In the genomic region with DNA sequence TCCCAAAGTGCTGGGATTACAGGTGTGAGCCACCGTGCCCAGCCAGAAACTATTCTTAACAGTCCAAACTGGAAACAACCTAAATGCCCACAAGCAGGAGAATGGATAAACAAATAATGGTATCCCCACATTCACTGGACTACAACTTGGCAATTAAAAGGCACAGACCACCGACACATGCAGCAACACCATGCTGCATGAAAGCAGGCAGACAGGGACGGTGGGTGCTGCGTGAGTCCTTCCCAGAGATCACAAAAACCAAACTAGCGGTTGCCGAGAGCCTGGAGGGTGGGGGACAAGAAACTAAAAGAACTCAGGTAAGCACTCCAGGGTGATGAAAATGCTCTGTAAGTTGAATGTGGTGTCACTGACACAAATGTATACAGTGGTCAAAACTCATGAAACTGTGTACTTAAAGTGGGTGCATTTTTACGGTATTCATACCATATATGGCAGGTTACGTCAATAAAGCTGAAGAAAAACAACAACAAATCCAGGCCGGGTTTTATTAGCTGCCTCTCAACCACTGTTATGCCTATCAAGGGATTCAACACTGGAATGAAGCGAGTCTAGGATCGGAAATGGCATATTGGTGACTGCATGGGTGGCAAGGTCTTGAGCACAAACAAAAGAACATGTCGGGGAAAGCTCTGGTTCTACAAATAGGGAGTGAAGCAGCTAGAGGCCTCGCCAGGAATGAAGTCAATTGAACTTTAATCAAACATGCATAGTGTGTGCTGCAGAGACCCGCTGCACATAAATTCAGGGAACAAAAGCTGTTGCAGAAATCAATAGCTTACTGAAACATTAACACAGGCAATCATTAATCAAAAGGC, we compare ENCODE assay signal across 9 cellular contexts. TPM values are rescaled to one million over a fixed set of nuclear protein-coding genes. Genes with fewer than 3 reads are reported as not detected.
DNase-seq lines count a peak whose midpoint lies in the region; TF ChIP-seq lines count a peak whose summit lies in the region.
"Had no signal": no experiment of that assay in that cellular context is flagged by ENCODE, and none has a peak within 500 bp of the region (broad histone marks: within the 10 kb centered on the region; RNA-seq: fewer than 3 reads in every experiment).

No MANE protein-coding gene starts in this region.

- intact Hi-C loops in CD14-positive monocyte (cut with micrococcal nuclease) (no loop called here), Caco-2 (cut with micrococcal nuclease; ENCODE audit: unreplicated experiment) (no loop called here)

- no TSS peak for BruUV-seq in Caco-2 (replicated peaks; lab: Mats Ljungman, UMichigan)

- no peak overlapping the region for H2BK5ac ChIP-seq in H9 (ENCODE audit: insufficient read length, low read length)

- peaks cover 0 to 12% (median 0%) of the 10 kb centered on the region in 3 donors for H3K36me3 ChIP-seq in Peyer's patch
- H3K36me3 ChIP-seq in iPS-20b (ENCODE audit: insufficient read depth, low read depth, low read length) = peaks cover 22% of the 10 kb centered on the region
- H3K36me3 ChIP-seq in skeletal muscle tissue (ENCODE audit: control insufficient read depth in 3 of 3, insufficient read depth in 3 of 3, low read length in 3 of 3) = peaks cover 8 to 11% (median 10%) of the 10 kb centered on the region in 3 donors
- H3K36me3 ChIP-seq in Caco-2 (ENCODE audit: control insufficient read depth, insufficient read depth, low read length) = peaks cover 3% of the 10 kb centered on the region; the same call in 1 of the 2 replicates
- H3K36me3 ChIP-seq: breast epithelium had no signal

- CTCF ChIA-PET in Caco-2 (lab: Charles Lee) = no interaction called here

- H3K4me1 ChIP-seq in H9 (ENCODE audit: insufficient read depth, low read length) = peaks cover 18% of the 10 kb centered on the region; the same call in 1 of the 2 replicates
- H3K4me1 ChIP-seq in Peyer's patch = peaks cover 0 to 72% (median 0%) of the 10 kb centered on the region in 4 donors
- peaks cover 49% of the 10 kb centered on the region for H3K4me1 ChIP-seq in iPS-20b (ENCODE audit: insufficient read depth, low read length)
- peaks cover 85 to 86% (median 86%) of the 10 kb centered on the region in 3 donors for H3K4me1 ChIP-seq in skeletal muscle tissue (ENCODE audit: control insufficient read depth in 3 of 3, insufficient read depth in 3 of 3, low read length in 3 of 3)
- peaks cover 4% of the 10 kb centered on the region; the same call in 1 of the 2 replicates for H3K4me1 ChIP-seq in Caco-2

- no peak overlapping the region for H4K91ac ChIP-seq in H9 (ENCODE audit: insufficient read length, low read depth, low read length)

- no peaks in the 10 kb centered on the region for H3K79me1 ChIP-seq in H9 (ENCODE audit: insufficient read depth, low read depth, low read length, poor library complexity, severe bottlenecking)

- TF ChIP-seq POLR2A in Peyer's patch (IDR thresholded peaks at IDR 0.05) = no peak

- H2BK15ac ChIP-seq in H9 (ENCODE audit: low read depth, low read length) = no peak overlapping the region

- H3K23me2 ChIP-seq in H9 (ENCODE audit: insufficient read length, low read depth, low read length, poor library complexity, severe bottlenecking) = no peaks in the 10 kb centered on the region

- H4K5ac ChIP-seq in H9 (ENCODE audit: insufficient read length, low read depth, low read length) = no peak overlapping the region

- H3K27me3 Mint-ChIP-seq in H9 (ENCODE audit: low read depth) (no peaks in the 10 kb centered on the region), CD14-positive monocyte (ENCODE audit: low read depth in 3 of 3) (no peaks in the 10 kb centered on the region), Caco-2 (ENCODE audit: insufficient read depth, unreplicated experiment) (no peaks in the 10 kb centered on the region)

- TF ChIP-seq CTCF in H9 (conservative IDR thresholded peaks at IDR 0.05) (no peak), Peyer's patch (IDR thresholded peaks at IDR 0.05) (no peak), CD14-positive monocyte (IDR thresholded peaks at IDR 0.05) (no peak), Caco-2 (IDR thresholded peaks at IDR 0.05; ENCODE audit: insufficient read depth in 1 of 2, low read depth in 1 of 2, low read length in 1 of 2, severe bottlenecking in 1 of 2, unreplicated experiment in 1 of 2) (no peak)

- H3K4ac ChIP-seq in H9 (ENCODE audit: low read depth, low read length) = no peak overlapping the region

- H4K8ac ChIP-seq in H9 (replicated peaks; ENCODE audit: insufficient read length, low read depth, low read length) = no peak overlapping the region

- H3K9me3 Mint-ChIP-seq in H9 (no peaks in the 10 kb centered on the region), CD14-positive monocyte (peaks cover 0 to 5% (median 0%) of the 10 kb centered on the region in 7 donors), Caco-2 (ENCODE audit: unreplicated experiment) (no peaks in the 10 kb centered on the region)

- DNase-seq in H9 (no peak), Peyer's patch (no peak), CD14-positive monocyte (ENCODE audit: low spot score) (no peak), SIG-M5 (lab: John Stamatoyannopoulos, UW) (no peak), Caco-2 (no peak)
- DNase-seq in NK-92 treated with Interleukin-12 subunit alpha and Interleukin-12 subunit beta, amount 100 ng/mL, for 24 hours (lab: John Stamatoyannopoulos, UW) = no peak

- H2BK12ac ChIP-seq in H9 (ENCODE audit: insufficient read length, low read depth, low read length) = no peak overlapping the region

- no peak overlapping the region for H3K9ac ChIP-seq in H9 (ENCODE audit: extremely low read depth, insufficient read length, low read length)
- peak overlapping the region; percentile 50; the same call in 1 of the 2 replicates for H3K9ac ChIP-seq in iPS-20b (ENCODE audit: low read depth, low read length)
- H3K9ac ChIP-seq in skeletal muscle tissue (ENCODE audit: low read depth in 1 of 3, low read length in 3 of 3) = peak overlapping the region; percentile 1 to 81 (median 65)

- no peaks in the 10 kb centered on the region for H3K9me3 ChIP-seq in H9 (ENCODE audit: control insufficient read depth, low read depth, low read length)
- H3K9me3 ChIP-seq in Peyer's patch = no peaks in the 10 kb centered on the region
- no peaks in the 10 kb centered on the region for H3K9me3 ChIP-seq in iPS-20b (ENCODE audit: insufficient read depth, low read depth, low read length)
- no peaks in the 10 kb centered on the region for H3K9me3 ChIP-seq in skeletal muscle tissue (ENCODE audit: control insufficient read depth in 3 of 3, low read length in 3 of 3)
- no peaks in the 10 kb centered on the region for H3K9me3 ChIP-seq in Caco-2
- H3K9me3 ChIP-seq: breast epithelium had no signal

- no peak overlapping the region for H2AK5ac ChIP-seq in H9 (ENCODE audit: insufficient read length, low read length)

- H3K18ac ChIP-seq in H9 (ENCODE audit: insufficient read length, low read depth, low read length) = no peak overlapping the region

- H3K4me3 ChIP-seq in Peyer's patch (no peak overlapping the region), iPS-20b (ENCODE audit: low read length) (peak overlapping the region; percentile 9; the same call in 1 of the 2 replicates), skeletal muscle tissue (ENCODE audit: low read length in 3 of 3) (peak overlapping the region; percentile 50 to 70 (median 56)), Caco-2 (ENCODE audit: low read depth, low read length) (no peak overlapping the region)

- peaks cover 69 to 74% of the 10 kb centered on the region in 2 experiments for H3K4me1 Mint-ChIP-seq in H9
- peaks cover 16% of the 10 kb centered on the region for H3K4me1 Mint-ChIP-seq in CD14-positive monocyte
- H3K4me1 Mint-ChIP-seq in Caco-2 (ENCODE audit: low read depth, unreplicated experiment) = no peaks in the 10 kb centered on the region

- H2BK20ac ChIP-seq in H9 (ENCODE audit: low read depth, low read length, poor library complexity, severe bottlenecking) = peak overlapping the region; percentile 50

- H2AFZ ChIP-seq in H9 (ENCODE audit: low read length) = no peak overlapping the region

- H3K27ac ChIP-seq in H9 (ENCODE audit: insufficient read length, low read depth, low read length) (no peak overlapping the region), Peyer's patch (peak overlapping the region in 3 of 4 donors; percentile 19 to 75 (median 25)), iPS-20b (ENCODE audit: low read length) (peak overlapping the region; percentile 49), skeletal muscle tissue (ENCODE audit: low read depth, low read length) (peak overlapping the region; percentile 83)

- POLR2A ChIA-PET in Caco-2 (lab: Charles Lee) = no interaction called here

- no peaks in the 10 kb centered on the region for H3K27me3 ChIP-seq in H9 (ENCODE audit: insufficient read depth, low read length)
- H3K27me3 ChIP-seq in Peyer's patch = no peaks in the 10 kb centered on the region
- no peaks in the 10 kb centered on the region for H3K27me3 ChIP-seq in iPS-20b (ENCODE audit: insufficient read depth, low read length)
- H3K27me3 ChIP-seq in skeletal muscle tissue (ENCODE audit: control insufficient read depth in 3 of 3, insufficient read depth in 3 of 3, low read length in 3 of 3) = no peaks in the 10 kb centered on the region
- H3K27me3 ChIP-seq in Caco-2 (replicated peaks; ENCODE audit: control insufficient read depth, insufficient read depth, low read length) = no peaks in the 10 kb centered on the region
- H3K27me3 ChIP-seq: breast epithelium had no signal

- H3K27ac Mint-ChIP-seq in H9 = peak overlapping the region; percentile 67 to 93 (median 78); a peak in 6 of 7 replicates
- peak overlapping the region in 2 of 7 donors; percentile 1 to 55 for H3K27ac Mint-ChIP-seq in CD14-positive monocyte
- H3K27ac Mint-ChIP-seq in Caco-2 (ENCODE audit: unreplicated experiment) = no peak overlapping the region

- no peak overlapping the region for H3K4me2 ChIP-seq in H9 (ENCODE audit: insufficient read depth, insufficient read length, low read length)

- WGBS in H9 (ENCODE audit: extremely low coverage, insufficient read length, low lambda C conversion rate) = no CpG with 5 or more reads among the region's 14 CpGs

- H2BK120ac ChIP-seq in H9 (ENCODE audit: low read depth, low read length, poor library complexity, severe bottlenecking) = no peak overlapping the region

- no peaks in the 10 kb centered on the region for H4K20me1 ChIP-seq in H9 (ENCODE audit: control insufficient read depth, insufficient read depth, insufficient read length)

- no peak overlapping the region for H3K23ac ChIP-seq in H9 (ENCODE audit: insufficient read length, low read depth, low read length)

- H3K14ac ChIP-seq in H9 (ENCODE audit: insufficient read depth, low read length) = no peak overlapping the region

- no peak overlapping the region for H3K56ac ChIP-seq in H9 (ENCODE audit: insufficient read length, low read depth, low read length)

- no peak overlapping the region for H3T11ph ChIP-seq in H9 (ENCODE audit: low read length)

- peaks cover 2% of the 10 kb centered on the region; the same call in 1 of the 2 replicates for H3K79me2 ChIP-seq in H9 (ENCODE audit: insufficient read depth, low read length)

- peaks cover 14 to 19% (median 17%) of the 10 kb centered on the region in 3 experiments for H3K36me3 Mint-ChIP-seq in H9 (ENCODE audit: insufficient read depth in 1 of 3, low read depth in 3 of 3)
- H3K36me3 Mint-ChIP-seq in CD14-positive monocyte = peaks cover 82 to 87% of the 10 kb centered on the region in 2 donors
- peaks cover 30% of the 10 kb centered on the region for H3K36me3 Mint-ChIP-seq in Caco-2 (ENCODE audit: insufficient read depth, unreplicated experiment)

- peak overlapping the region in 1 of 2 experiments; percentile 22; a peak in 1 of 5 replicates for H3K4me3 Mint-ChIP-seq in H9
- no peak overlapping the region for H3K4me3 Mint-ChIP-seq in CD14-positive monocyte
- no peak overlapping the region for H3K4me3 Mint-ChIP-seq in Caco-2 (ENCODE audit: unreplicated experiment)

RNA-seq across cellular contexts. Expression of a gene that starts 52.4 kb away (rescaled TPM):
- total RNA-seq in H9 (2021) (0.63 and 1.1 TPM in 2 replicates), Peyer's patch (1 to 10 TPM in 2 of 4 donors, under 1 TPM in 2; 0.70 to 2.5 (median 1.1) TPM), skeletal muscle tissue (under 0.01 TPM), Caco-2 (2022) (0.41 and 0.44 TPM in 2 replicates)
- polyA plus RNA-seq in CD14-positive monocyte = not detected

Comparison
In these comparisons a context has a peak if more than half of its experiments do, and no peak if none do; other contexts are left out.
1. H3K4me3 ChIP-seq: peak in iPS-20b (single experiment) and skeletal muscle tissue (3 of 3); none in Peyer's patch (0 of 4) and Caco-2 (single experiment).